1 cellular context compared by ENCODE assay signal in genomic region chr19:35644206-35644986, GRCh38.
A peak's percentile ranks its signal among the peaks of the same experiment; 100 is the strongest.
TF ChIP-seq lines count a peak whose summit lies in the region.

No MANE protein-coding gene starts in this region.

TF ChIP-seq in HEK293, 187 proteins besides CTCF, POLR2A, EP300 and RAD21 (continued from another document and continues in another):
- TF ChIP-seq YY1 (tag by site-specific recombination; IDR thresholded peaks at IDR 0.05) (no peak), ZNF266 (tag by site-specific recombination; IDR thresholded peaks at IDR 0.05; ENCODE audit: low read depth) (no peak), ZNF274 (IDR thresholded peaks at IDR 0.05; ENCODE audit: low read length) (no peak), ZNF274 (tag by site-specific recombination; IDR thresholded peaks at IDR 0.05; ENCODE audit: borderline replicate concordance) (no peak), ZBTB7A (tag by site-specific recombination; IDR thresholded peaks at IDR 0.05; ENCODE audit: low read depth) (peak; percentile 63), ZFP37 (tag by site-specific recombination; IDR thresholded peaks at IDR 0.05) (no peak), BCL6B (tag by site-specific recombination; IDR thresholded peaks at IDR 0.05) (no peak), BCL11A (tag by site-specific recombination; IDR thresholded peaks at IDR 0.05; ENCODE audit: low read depth) (0 out of 2 replicates have a peak, but pooled peaks have one; percentile 54), ZNF558 (tag by site-specific recombination; IDR thresholded peaks at IDR 0.05) (no peak), ZFP69B (tag by site-specific recombination; IDR thresholded peaks at IDR 0.05) (no peak), ZBTB48 (tag by site-specific recombination; IDR thresholded peaks at IDR 0.05) (no peak; the same call in 1 of the 2 replicates), PRDM6 (tag by site-specific recombination; IDR thresholded peaks at IDR 0.05) (no peak), ZNF350 (tag by site-specific recombination; IDR thresholded peaks at IDR 0.05) (no peak), GLI2 (tag by site-specific recombination; IDR thresholded peaks at IDR 0.05; ENCODE audit: borderline replicate concordance, low read depth) (no peak), TSHZ1 (tag by site-specific recombination; IDR thresholded peaks at IDR 0.05; ENCODE audit: borderline replicate concordance) (no peak), GLIS2 (tag by site-specific recombination; IDR thresholded peaks at IDR 0.05) (peak; percentile 97), ZNF600 (tag by site-specific recombination; IDR thresholded peaks at IDR 0.05) (peak; percentile 98), ZNF449 (tag by site-specific recombination; IDR thresholded peaks at IDR 0.05) (peak; percentile 37; the same call in 1 of the 2 replicates), HOXD13 (CRISPR knock-in tag; IDR thresholded peaks at IDR 0.05; ENCODE audit: borderline replicate concordance) (no peak), ZBTB10 (tag by site-specific recombination; IDR thresholded peaks at IDR 0.05) (peak; percentile 94), REST (tag by site-specific recombination; IDR thresholded peaks at IDR 0.05) (peak; percentile 99), ZNF747 (tag by site-specific recombination; IDR thresholded peaks at IDR 0.05) (no peak), PRDM4 (tag by site-specific recombination; IDR thresholded peaks at IDR 0.05) (peak; percentile 39; the same call in 1 of the 2 replicates), ZNF133 (tag by site-specific recombination; IDR thresholded peaks at IDR 0.05) (no peak), ZNF423 (tag by site-specific recombination; IDR thresholded peaks at IDR 0.05) (no peak), SETDB1 (IDR thresholded peaks at IDR 0.05; ENCODE audit: insufficient read length, low read length) (no peak), ZIC2 (tag by site-specific recombination; IDR thresholded peaks at IDR 0.05) (peak; percentile 91), ZNF2 (tag by site-specific recombination; IDR thresholded peaks at IDR 0.05) (peak; percentile 46; the same call in 1 of the 2 replicates), EGR2 (tag by site-specific recombination; IDR thresholded peaks at IDR 0.05; ENCODE audit: low read depth) (peak; percentile 57), PRDM1 (tag by site-specific recombination; IDR thresholded peaks at IDR 0.05) (peak; percentile 87), ZNF777 (tag by site-specific recombination; IDR thresholded peaks at IDR 0.05; ENCODE audit: borderline replicate concordance) (peak; percentile 66; the same call in 1 of the 2 replicates), ATF2 (tag by site-specific recombination; IDR thresholded peaks at IDR 0.05; ENCODE audit: low read depth) (no peak), SP3 (tag by site-specific recombination; IDR thresholded peaks at IDR 0.05) (peak; percentile 92), SALL2 (tag by site-specific recombination; IDR thresholded peaks at IDR 0.05; ENCODE audit: borderline replicate concordance) (no peak), ZNF76 (tag by site-specific recombination; IDR thresholded peaks at IDR 0.05; ENCODE audit: borderline replicate concordance, low read depth) (peak; percentile 7; the same call in 1 of the 2 replicates), ZNF473 (tag by site-specific recombination; IDR thresholded peaks at IDR 0.05) (no peak), ZNF26 (tag by site-specific recombination; IDR thresholded peaks at IDR 0.05) (no peak), SCRT2 (tag by site-specific recombination; IDR thresholded peaks at IDR 0.05) (peak; percentile 60; the same call in 1 of the 2 replicates), ZNF16 (tag by site-specific recombination; IDR thresholded peaks at IDR 0.05; ENCODE audit: low read depth) (no peak)
